ENCODE assay signal across 1 cellular context in the genomic region with DNA sequence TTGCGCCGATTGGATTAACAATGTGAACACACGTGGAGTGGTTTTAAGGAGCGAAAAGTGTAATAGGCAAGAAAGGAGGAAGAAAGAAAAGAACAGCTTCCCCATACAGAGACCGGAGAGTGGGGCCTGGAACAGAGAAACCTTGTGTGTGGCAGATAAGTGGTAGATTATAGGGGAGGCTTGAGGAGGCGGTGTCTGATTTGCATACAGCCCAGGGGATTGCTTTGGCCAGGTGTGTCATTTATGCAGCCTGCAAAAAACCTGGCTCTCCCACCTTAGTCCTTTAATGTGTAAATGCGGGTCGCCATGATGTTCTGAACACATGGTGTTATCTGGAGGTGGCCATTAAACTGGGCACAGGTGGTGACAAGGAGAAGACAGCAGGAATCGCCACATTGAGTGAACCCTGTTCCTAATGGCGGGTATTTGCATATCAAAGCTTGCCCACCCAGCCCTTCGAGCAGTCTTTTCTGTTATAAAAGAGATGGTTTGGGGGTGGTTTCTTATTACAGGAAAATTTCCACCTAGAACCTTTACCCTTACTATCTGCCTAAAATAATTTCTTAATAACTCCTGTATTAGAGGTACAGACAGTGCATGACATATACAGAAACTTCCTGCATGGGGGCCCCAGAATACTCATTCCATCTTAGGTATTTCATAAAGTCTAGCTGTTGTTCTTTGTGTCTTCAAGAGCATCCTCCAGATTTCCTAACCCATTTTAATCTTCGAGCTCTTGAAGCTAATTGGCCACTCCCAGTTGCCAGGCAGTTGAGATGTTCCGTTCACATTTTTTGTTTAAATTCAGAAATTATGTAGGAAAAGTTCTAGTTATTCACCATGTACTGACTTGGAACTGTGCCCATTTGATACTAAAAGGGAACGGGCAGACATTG.
TF ChIP-seq lines count a peak whose summit lies in the region.

No MANE protein-coding gene starts in this region.

TF ChIP-seq in GM23338, 12 proteins besides CTCF, POLR2A, EP300 and RAD21 (continued from another document):
- TF ChIP-seq, protein P1, sequence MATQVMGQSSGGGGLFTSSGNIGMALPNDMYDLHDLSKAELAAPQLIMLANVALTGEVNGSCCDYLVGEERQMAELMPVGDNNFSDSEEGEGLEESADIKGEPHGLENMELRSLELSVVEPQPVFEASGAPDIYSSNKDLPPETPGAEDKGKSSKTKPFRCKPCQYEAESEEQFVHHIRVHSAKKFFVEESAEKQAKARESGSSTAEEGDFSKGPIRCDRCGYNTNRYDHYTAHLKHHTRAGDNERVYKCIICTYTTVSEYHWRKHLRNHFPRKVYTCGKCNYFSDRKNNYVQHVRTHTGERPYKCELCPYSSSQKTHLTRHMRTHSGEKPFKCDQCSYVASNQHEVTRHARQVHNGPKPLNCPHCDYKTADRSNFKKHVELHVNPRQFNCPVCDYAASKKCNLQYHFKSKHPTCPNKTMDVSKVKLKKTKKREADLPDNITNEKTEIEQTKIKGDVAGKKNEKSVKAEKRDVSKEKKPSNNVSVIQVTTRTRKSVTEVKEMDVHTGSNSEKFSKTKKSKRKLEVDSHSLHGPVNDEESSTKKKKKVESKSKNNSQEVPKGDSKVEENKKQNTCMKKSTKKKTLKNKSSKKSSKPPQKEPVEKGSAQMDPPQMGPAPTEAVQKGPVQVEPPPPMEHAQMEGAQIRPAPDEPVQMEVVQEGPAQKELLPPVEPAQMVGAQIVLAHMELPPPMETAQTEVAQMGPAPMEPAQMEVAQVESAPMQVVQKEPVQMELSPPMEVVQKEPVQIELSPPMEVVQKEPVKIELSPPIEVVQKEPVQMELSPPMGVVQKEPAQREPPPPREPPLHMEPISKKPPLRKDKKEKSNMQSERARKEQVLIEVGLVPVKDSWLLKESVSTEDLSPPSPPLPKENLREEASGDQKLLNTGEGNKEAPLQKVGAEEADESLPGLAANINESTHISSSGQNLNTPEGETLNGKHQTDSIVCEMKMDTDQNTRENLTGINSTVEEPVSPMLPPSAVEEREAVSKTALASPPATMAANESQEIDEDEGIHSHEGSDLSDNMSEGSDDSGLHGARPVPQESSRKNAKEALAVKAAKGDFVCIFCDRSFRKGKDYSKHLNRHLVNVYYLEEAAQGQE (IDR thresholded peaks at IDR 0.05; ENCODE audit: unreplicated experiment) = no peak
- TF ChIP-seq ZNF331 (CRISPR knock-in tag; IDR thresholded peaks at IDR 0.05; ENCODE audit: low read depth) = no peak
- TF ChIP-seq, protein P2, sequence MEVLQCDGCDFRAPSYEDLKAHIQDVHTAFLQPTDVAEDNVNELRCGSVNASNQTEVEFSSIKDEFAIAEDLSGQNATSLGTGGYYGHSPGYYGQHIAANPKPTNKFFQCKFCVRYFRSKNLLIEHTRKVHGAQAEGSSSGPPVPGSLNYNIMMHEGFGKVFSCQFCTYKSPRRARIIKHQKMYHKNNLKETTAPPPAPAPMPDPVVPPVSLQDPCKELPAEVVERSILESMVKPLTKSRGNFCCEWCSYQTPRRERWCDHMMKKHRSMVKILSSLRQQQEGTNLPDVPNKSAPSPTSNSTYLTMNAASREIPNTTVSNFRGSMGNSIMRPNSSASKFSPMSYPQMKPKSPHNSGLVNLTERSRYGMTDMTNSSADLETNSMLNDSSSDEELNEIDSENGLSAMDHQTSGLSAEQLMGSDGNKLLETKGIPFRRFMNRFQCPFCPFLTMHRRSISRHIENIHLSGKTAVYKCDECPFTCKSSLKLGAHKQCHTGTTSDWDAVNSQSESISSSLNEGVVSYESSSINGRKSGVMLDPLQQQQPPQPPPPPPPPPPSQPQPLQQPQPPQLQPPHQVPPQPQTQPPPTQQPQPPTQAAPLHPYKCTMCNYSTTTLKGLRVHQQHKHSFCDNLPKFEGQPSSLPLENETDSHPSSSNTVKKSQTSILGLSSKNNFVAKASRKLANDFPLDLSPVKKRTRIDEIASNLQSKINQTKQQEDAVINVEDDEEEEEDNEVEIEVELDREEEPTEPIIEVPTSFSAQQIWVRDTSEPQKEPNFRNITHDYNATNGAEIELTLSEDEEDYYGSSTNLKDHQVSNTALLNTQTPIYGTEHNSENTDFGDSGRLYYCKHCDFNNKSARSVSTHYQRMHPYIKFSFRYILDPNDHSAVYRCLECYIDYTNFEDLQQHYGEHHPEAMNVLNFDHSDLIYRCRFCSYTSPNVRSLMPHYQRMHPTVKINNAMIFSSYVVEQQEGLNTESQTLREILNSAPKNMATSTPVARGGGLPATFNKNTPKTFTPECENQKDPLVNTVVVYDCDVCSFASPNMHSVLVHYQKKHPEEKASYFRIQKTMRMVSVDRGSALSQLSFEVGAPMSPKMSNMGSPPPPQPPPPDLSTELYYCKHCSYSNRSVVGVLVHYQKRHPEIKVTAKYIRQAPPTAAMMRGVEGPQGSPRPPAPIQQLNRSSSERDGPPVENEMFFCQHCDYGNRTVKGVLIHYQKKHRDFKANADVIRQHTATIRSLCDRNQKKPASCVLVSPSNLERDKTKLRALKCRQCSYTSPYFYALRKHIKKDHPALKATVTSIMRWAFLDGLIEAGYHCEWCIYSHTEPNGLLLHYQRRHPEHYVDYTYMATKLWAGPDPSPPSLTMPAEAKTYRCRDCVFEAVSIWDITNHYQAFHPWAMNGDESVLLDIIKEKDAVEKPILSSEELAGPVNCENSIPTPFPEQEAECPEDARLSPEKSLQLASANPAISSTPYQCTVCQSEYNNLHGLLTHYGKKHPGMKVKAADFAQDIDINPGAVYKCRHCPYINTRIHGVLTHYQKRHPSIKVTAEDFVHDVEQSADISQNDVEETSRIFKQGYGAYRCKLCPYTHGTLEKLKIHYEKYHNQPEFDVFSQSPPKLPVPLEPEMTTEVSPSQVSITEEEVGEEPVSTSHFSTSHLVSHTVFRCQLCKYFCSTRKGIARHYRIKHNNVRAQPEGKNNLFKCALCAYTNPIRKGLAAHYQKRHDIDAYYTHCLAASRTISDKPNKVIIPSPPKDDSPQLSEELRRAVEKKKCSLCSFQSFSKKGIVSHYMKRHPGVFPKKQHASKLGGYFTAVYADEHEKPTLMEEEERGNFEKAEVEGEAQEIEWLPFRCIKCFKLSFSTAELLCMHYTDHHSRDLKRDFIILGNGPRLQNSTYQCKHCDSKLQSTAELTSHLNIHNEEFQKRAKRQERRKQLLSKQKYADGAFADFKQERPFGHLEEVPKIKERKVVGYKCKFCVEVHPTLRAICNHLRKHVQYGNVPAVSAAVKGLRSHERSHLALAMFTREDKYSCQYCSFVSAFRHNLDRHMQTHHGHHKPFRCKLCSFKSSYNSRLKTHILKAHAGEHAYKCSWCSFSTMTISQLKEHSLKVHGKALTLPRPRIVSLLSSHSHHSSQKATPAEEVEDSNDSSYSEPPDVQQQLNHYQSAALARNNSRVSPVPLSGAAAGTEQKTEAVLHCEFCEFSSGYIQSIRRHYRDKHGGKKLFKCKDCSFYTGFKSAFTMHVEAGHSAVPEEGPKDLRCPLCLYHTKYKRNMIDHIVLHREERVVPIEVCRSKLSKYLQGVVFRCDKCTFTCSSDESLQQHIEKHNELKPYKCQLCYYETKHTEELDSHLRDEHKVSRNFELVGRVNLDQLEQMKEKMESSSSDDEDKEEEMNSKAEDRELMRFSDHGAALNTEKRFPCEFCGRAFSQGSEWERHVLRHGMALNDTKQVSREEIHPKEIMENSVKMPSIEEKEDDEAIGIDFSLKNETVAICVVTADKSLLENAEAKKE (CRISPR knock-in tag; IDR thresholded peaks at IDR 0.05) = no peak
- no peak for TF ChIP-seq EZH2phosphoT487 (IDR thresholded peaks at IDR 0.05; ENCODE audit: unreplicated experiment)
- TF ChIP-seq EZH2 (IDR thresholded peaks at IDR 0.05; ENCODE audit: low read depth, unreplicated experiment) = no peak
- TF ChIP-seq CREB1 (CRISPR knock-in tag; IDR thresholded peaks at IDR 0.05; ENCODE audit: low read depth) = no peak
- no peak for TF ChIP-seq NANOG (IDR thresholded peaks at IDR 0.05; ENCODE audit: borderline replicate concordance)
- no peak for TF ChIP-seq ZNF114 (CRISPR knock-in tag; IDR thresholded peaks at IDR 0.05)
TF ChIP-seq in GM23338: peak in this region for 0.
